Comparison of ENCODE assay signal across 26 cellular contexts in genomic region chr2:39663187-39663930, GRCh38. TPM values are rescaled to one million over a fixed set of nuclear protein-coding genes. Genes with fewer than 3 reads are reported as not detected.
DNase-seq lines count a peak whose midpoint lies in the region; ATAC-seq and TF ChIP-seq lines count a peak whose summit lies in the region.
"Had no signal": no experiment of that assay in that cellular context is flagged by ENCODE, and none has a peak within 500 bp of the region (broad histone marks: within the 10 kb centered on the region; RNA-seq: fewer than 3 reads in every experiment).

No MANE protein-coding gene starts in this region.

- no peak for DNase-seq in BE2C
- peak; percentile 8 for DNase-seq in GM23248
- DNase-seq in NCI-H226 = peak; percentile 18
- no peak for DNase-seq in thyroid gland
- DNase-seq: ACHN; activated CD4-positive, alpha-beta T cell treated with anti-CD3 and anti-CD28 coated beads for 48 hours; activated naive CD4-positive, alpha-beta T cell treated with anti-CD3 and anti-CD28 coated beads, Interleukin-2, amount 10 ng/mL, durations not matched to agents 7 days and 5 days; adrenal gland; CD8-positive, alpha-beta T cell; effector CD4-positive, alpha-beta T cell; hippocampal formation; left colon; mucosa of descending colon; NCI-H187; nephron progenitor cell; pancreas; SJCRH30; stimulated activated CD4-positive, alpha-beta T cell treated with anti-CD3 and anti-CD28 coated beads, Interleukin-1b, Interleukin-23, amount 100 ng/mL, for 48 hours; stimulated activated naive CD8-positive, alpha-beta T cell treated with anti-CD3 and anti-CD28 coated beads, Interleukin-15, Interleukin-2, amounts not matched to agents 100 U/mL and 50 U/mL, for 24 hours; testis had no signal

- H3K9ac ChIP-seq in GM23248 (no peak overlapping the region), neural cell (ENCODE audit: low read length) (no peak overlapping the region)

- peak; percentile 41 for TF ChIP-seq EP300 in neural cell (conservative IDR thresholded peaks at IDR 0.05; ENCODE audit: poor library complexity, severe bottlenecking)

- H3K9me2 ChIP-seq in GM23248 (ENCODE audit: insufficient read depth) (no peaks in the 10 kb centered on the region; the same call in 1 of the 2 replicates), neural cell (ENCODE audit: insufficient read depth, low read length) (no peaks in the 10 kb centered on the region)

- H3K4me2 ChIP-seq in GM23248 (ENCODE audit: unreplicated experiment) (no peak overlapping the region), neural cell (ENCODE audit: low read length) (no peak overlapping the region)

- TF ChIP-seq POLR2A in thyroid gland (IDR thresholded peaks at IDR 0.05) = no peak

- H3K4me1 ChIP-seq in BE2C (peaks cover 4% of the 10 kb centered on the region; the same call in 1 of the 2 replicates), GM23248 (ENCODE audit: insufficient read depth) (no peaks in the 10 kb centered on the region; the same call in 1 of the 2 replicates), thyroid gland (peaks cover 5 to 11% of the 10 kb centered on the region in 2 donors)
- H3K4me1 ChIP-seq: breast epithelium had no signal

- TF ChIP-seq RAD21 in neural cell (conservative IDR thresholded peaks at IDR 0.05) = no peak

- intact Hi-C loops in thyroid gland (cut with DNase I) = no loop called here

- H3F3A ChIP-seq in GM23248 (ENCODE audit: insufficient read depth) = no peaks in the 10 kb centered on the region
- no peaks in the 10 kb centered on the region for H3F3A ChIP-seq in neural cell (ENCODE audit: insufficient read depth, low read length, poor library complexity, severe bottlenecking)

- H2AFZ ChIP-seq in GM23248 (no peak overlapping the region), neural cell (ENCODE audit: low read depth, low read length) (no peak overlapping the region)

- in situ Hi-C loops in GM23248 (cut with MboI) = no loop called here

- H3K79me2 ChIP-seq in GM23248 (ENCODE audit: insufficient read depth) (no peaks in the 10 kb centered on the region), neural cell (replicated peaks; ENCODE audit: insufficient read depth, low read length) (peaks cover 8% of the 10 kb centered on the region)

- 98 to 100% methylated on average over 2 of the region's 2 CpGs for WGBS in GM23248 (ENCODE audit: low coverage in 1 of 2, low lambda C conversion rate in 2 of 2, missing lambda C conversion rate in 2 of 2), 2 experiments
- WGBS in thyroid gland, 2 donors = 100% methylated on average over 2 of the region's 2 CpGs

- no peak for ATAC-seq in HG02852 (IDR thresholded peaks at IDR 0.05; ENCODE audit: unreplicated experiment)
- ATAC-seq in HG03025 (IDR thresholded peaks at IDR 0.05; ENCODE audit: low FRiP score, unreplicated experiment) = no peak
- ATAC-seq: activated T-helper 17 cell treated with anti-CD3 and anti-CD28 coated beads, Interleukin-2, amount 50 U/mL, for 72 hours; CD8-positive, alpha-beta T cell; left colon; mucosa of descending colon; pancreas; stimulated activated naive CD8-positive, alpha-beta T cell treated with anti-CD3 and anti-CD28 coated beads, Interleukin-15, Interleukin-2, amounts not matched to agents 100 U/mL and 50 U/mL, for 24 hours had no signal

- H3K36me3 ChIP-seq in BE2C (no peaks in the 10 kb centered on the region), GM23248 (ENCODE audit: low read depth) (no peaks in the 10 kb centered on the region; the same call in 1 of the 2 replicates), neural cell (ENCODE audit: insufficient read depth, low read length) (no peaks in the 10 kb centered on the region), thyroid gland (no peaks in the 10 kb centered on the region)
- H3K36me3 ChIP-seq: adrenal gland, breast epithelium, pancreas, SJCRH30 had no signal

- H3K27ac ChIP-seq in GM23248 (no peak overlapping the region), neural cell (ENCODE audit: low read length) (no peak overlapping the region), thyroid gland (no peak overlapping the region)
- H3K27ac ChIP-seq: adrenal gland, breast epithelium, pancreas, SJCRH30, testis had no signal

- H3K27me3 ChIP-seq in BE2C (peaks cover 44% of the 10 kb centered on the region), GM23248 (replicated peaks; ENCODE audit: insufficient read depth) (peaks cover 39% of the 10 kb centered on the region), neural cell (ENCODE audit: insufficient read depth, low read depth, low read length) (no peaks in the 10 kb centered on the region), thyroid gland (no peaks in the 10 kb centered on the region)
- H3K27me3 ChIP-seq: SJCRH30, testis had no signal

- H3K9me3 ChIP-seq in BE2C = no peaks in the 10 kb centered on the region
- H3K9me3 ChIP-seq in GM23248 (ENCODE audit: low read depth) = no peaks in the 10 kb centered on the region
- no peaks in the 10 kb centered on the region for H3K9me3 ChIP-seq in neural cell (ENCODE audit: low read length)
- no peaks in the 10 kb centered on the region for H3K9me3 ChIP-seq in thyroid gland
- H3K9me3 ChIP-seq: adrenal gland, breast epithelium, mucosa of descending colon, pancreas, testis had no signal

- H3K4me3 ChIP-seq in BE2C (ENCODE audit: low read depth, low read length) = no peak overlapping the region
- H3K4me3 ChIP-seq in GM23248 = no peak overlapping the region
- no peak overlapping the region for H3K4me3 ChIP-seq in neural cell (ENCODE audit: low read length)
- no peak overlapping the region for H3K4me3 ChIP-seq in thyroid gland (replicated peaks in 1 of 3)
- H3K4me3 ChIP-seq: adrenal gland, breast epithelium, mucosa of descending colon, pancreas, SJCRH30, testis had no signal

- 0 out of 2 replicates have a peak, but pooled peaks have one; percentile 3 for TF ChIP-seq CTCF in BE2C (IDR thresholded peaks at IDR 0.05; ENCODE audit: low read depth, low read length)
- peak; percentile 47 for TF ChIP-seq CTCF in neural cell (IDR thresholded peaks at IDR 0.05; ENCODE audit: poor library complexity, severe bottlenecking)
- no peak for TF ChIP-seq CTCF in thyroid gland (IDR thresholded peaks at IDR 0.05)

- H4K20me1 ChIP-seq in GM23248 (ENCODE audit: insufficient read depth) = no peaks in the 10 kb centered on the region
- no peaks in the 10 kb centered on the region for H4K20me1 ChIP-seq in neural cell (ENCODE audit: insufficient read depth)

TF ChIP-seq in neural cell, 6 proteins besides CTCF, POLR2A, EP300 and RAD21:
- no peak for TF ChIP-seq TAF1 (IDR thresholded peaks at IDR 0.05; ENCODE audit: low read depth)
- peak; percentile 52 for TF ChIP-seq POLR2AphosphoS5 (IDR thresholded peaks at IDR 0.05)
- TF ChIP-seq MXI1 (conservative IDR thresholded peaks at IDR 0.05; ENCODE audit: poor library complexity, severe bottlenecking) = no peak
- no peak for TF ChIP-seq SMC3 (conservative IDR thresholded peaks at IDR 0.05; ENCODE audit: poor library complexity)
TF ChIP-seq in neural cell: peak in this region for 1.

RNA-seq across cellular contexts. Expression of gene TMEM178A, which starts 2.4 kb away (rescaled TPM):
- 1.2 TPM for polyA plus RNA-seq in BE2C (2012; ENCODE audit: insufficient read depth, insufficient read length, low read depth)
- 0.32 TPM in 1 of 2 replicates, not detected in the other for total RNA-seq in GM23248 (2014; rRNA removed; shearing (Covaris generic))
- 0.23 TPM in 1 of 2 replicates, not detected in the other for polyA plus RNA-seq in GM23248 (2016; fragmentation: Nextera tagmentation; extraction: Ambion mirVana)
- 31.8 and 32.4 TPM in 2 replicates for polyA plus RNA-seq in neural cell
- polyA minus RNA-seq in neural cell = 13.9 and 21.2 TPM in 2 replicates
- 1 to 10 TPM; 1.9 to 6.5 (median 4.0) TPM for total RNA-seq in thyroid gland
- total RNA-seq: lung microvascular endothelial cell had no signal

Comparison
In these comparisons a context has a peak if more than half of its experiments do, and no peak if none do; other contexts are left out.
1. DNase-seq: peak in GM23248 (single experiment) and NCI-H226 (single experiment); none in BE2C (single experiment) and thyroid gland (0 of 2).
2. CTCF ChIP-seq: peak in BE2C (single experiment) and neural cell (single experiment); none in thyroid gland (0 of 6).